17 cellular contexts compared by ENCODE assay signal in genomic region chr1:4590766-4591165, GRCh38.
DNase-seq lines count a peak whose midpoint lies in the region; ATAC-seq, FAIRE-seq and TF ChIP-seq lines count a peak whose summit lies in the region.
"Had no signal": no experiment of that assay in that cellular context is flagged by ENCODE, and none has a peak within 500 bp of the region (broad histone marks: within the 10 kb centered on the region; RNA-seq: fewer than 3 reads in every experiment).

No MANE protein-coding gene starts in this region.

- POLR2A ChIA-PET in K562 (lab: Yijun Ruan, JAX), result no interaction called here

- TF ChIP-seq POLR2A in K562 (conservative IDR thresholded peaks at IDR 0.05) (no peak), thyroid gland (IDR thresholded peaks at IDR 0.05) (no peak), suprapubic skin (IDR thresholded peaks at IDR 0.05) (no peak)

- no peaks in the 10 kb centered on the region for H3K4me1 ChIP-seq in K562 (replicated peaks in 1 of 2; ENCODE audit: control insufficient read depth in 2 of 2, insufficient read depth in 2 of 2, low read length in 2 of 2)
- H3K4me1 ChIP-seq in thyroid gland, result peaks cover 27 to 51% of the 10 kb centered on the region in 2 donors
- no peaks in the 10 kb centered on the region for H3K4me1 ChIP-seq in suprapubic skin
- H3K4me1 ChIP-seq: HAP-1 had no signal

- no peak overlapping the region for H3K4me2 ChIP-seq in K562 (ENCODE audit: insufficient read depth, low read length)
- H3K4me2 ChIP-seq: BLaER1 treated with 17β-estradiol and CSF1 and Interleukin-3, amounts not matched to agents 10 nM and 100 nM had no signal

- H3K9ac ChIP-seq in K562 (ENCODE audit: insufficient read depth in 1 of 2, low read depth in 2 of 2, low read length in 2 of 2), result no peak overlapping the region
- H3K9ac ChIP-seq: BLaER1 treated with 17β-estradiol and CSF1 and Interleukin-3, amounts not matched to agents 10 nM and 100 nM; GM23248 had no signal

- H3K27me3 ChIP-seq in K562 (ENCODE audit: control insufficient read depth in 2 of 2, insufficient read depth in 2 of 2, low read length in 2 of 2) (peaks cover 5 to 26% of the 10 kb centered on the region in 2 experiments), thyroid gland (no peaks in the 10 kb centered on the region), suprapubic skin (peaks cover 28% of the 10 kb centered on the region)

- no peaks in the 10 kb centered on the region for H3K9me3 ChIP-seq in K562 (replicated peaks; ENCODE audit: control insufficient read depth, insufficient read depth, low read depth, low read length)
- no peaks in the 10 kb centered on the region for H3K9me3 ChIP-seq in thyroid gland
- no peaks in the 10 kb centered on the region for H3K9me3 ChIP-seq in suprapubic skin
- H3K9me3 ChIP-seq: BLaER1 treated with 17β-estradiol and CSF1 and Interleukin-3, amounts not matched to agents 10 nM and 100 nM; HAP-1 had no signal

- in situ Hi-C loops in K562 (cut with MboI), result no loop called here

- H3K36me3 ChIP-seq in K562 (ENCODE audit: control insufficient read depth, insufficient read depth, low read length) (no peaks in the 10 kb centered on the region), thyroid gland (no peaks in the 10 kb centered on the region), suprapubic skin (no peaks in the 10 kb centered on the region)
- H3K36me3 ChIP-seq: BLaER1 treated with 17β-estradiol and CSF1 and Interleukin-3, amounts not matched to agents 10 nM and 100 nM; HAP-1 had no signal

- no peaks in the 10 kb centered on the region for H3K79me2 ChIP-seq in K562 (ENCODE audit: control insufficient read depth, insufficient read depth, low read length)

- no peak overlapping the region for H2AFZ ChIP-seq in K562 (ENCODE audit: low read depth, low read length)
- H2AFZ ChIP-seq: GM23248 had no signal

- no peak overlapping the region for H3K4me3 ChIP-seq in K562
- no peak overlapping the region for H3K4me3 ChIP-seq in thyroid gland (replicated peaks in 1 of 3)
- no peak overlapping the region for H3K4me3 ChIP-seq in suprapubic skin
- H3K4me3 ChIP-seq: BLaER1 treated with 17β-estradiol and CSF1 and Interleukin-3, amounts not matched to agents 10 nM and 100 nM; GM12878; GM23248; HAP-1 had no signal

- CTCF ChIA-PET in K562 (lab: Yijun Ruan, JAX; ENCODE audit: low intra/inter-chr PET ratio), result no interaction called here

- no peak for FAIRE-seq in K562 (lab: Jason Lieb, UNC)
- FAIRE-seq: GM12878, HepG2 had no signal

- no peaks in the 10 kb centered on the region for H3K9me1 ChIP-seq in K562 (ENCODE audit: control insufficient read depth, insufficient read depth, low read length)

- WGBS in K562 (ENCODE audit: insufficient coverage, low coverage, missing lambda C conversion rate), result 0% methylated on average over 4 of the region's 4 CpGs
- 13 to 20% methylated on average over 4 of the region's 4 CpGs for WGBS in thyroid gland, 2 donors
- WGBS in suprapubic skin, result 35% methylated on average over 4 of the region's 4 CpGs

- H3K27ac ChIP-seq in K562 (ENCODE audit: extremely low read depth, low read depth, low read length) (no peak overlapping the region), thyroid gland (peak overlapping the region in 2 of 3 donors; percentile 47 to 61), suprapubic skin (no peak overlapping the region)
- H3K27ac ChIP-seq: BLaER1 treated with 17β-estradiol and CSF1 and Interleukin-3, amounts not matched to agents 10 nM and 100 nM; GM23248 had no signal

- TF ChIP-seq EP300 in K562 (IDR thresholded peaks at IDR 0.05; ENCODE audit: low read length) (no peak), suprapubic skin (IDR thresholded peaks at IDR 0.05) (no peak)

- no peak for ATAC-seq in K562
- ATAC-seq: CD8-positive, alpha-beta T cell; GM12878; HepG2 had no signal

- intact Hi-C loops in K562 (cut with micrococcal nuclease), result no loop called here
- intact Hi-C loops in thyroid gland (cut with DNase I), result no loop called here

- BruUV-seq in K562 (replicated peaks; lab: Mats Ljungman, UMichigan), result no TSS peak

- TF ChIP-seq RAD21 in K562 (CRISPR knock-in tag; conservative IDR thresholded peaks at IDR 0.05 in 1 of 2, IDR thresholded peaks at IDR 0.05 in 1 of 2), result no peak

- no peaks in the 10 kb centered on the region for H4K20me1 ChIP-seq in K562 (replicated peaks; ENCODE audit: control insufficient read depth, insufficient read depth, low read length)
- H4K20me1 ChIP-seq: BLaER1 treated with 17β-estradiol and CSF1 and Interleukin-3, amounts not matched to agents 10 nM and 100 nM had no signal

- TF ChIP-seq CTCF in K562 (IDR thresholded peaks at IDR 0.05 in 2 of 3, conservative IDR thresholded peaks at IDR 0.05 in 1 of 3; ENCODE audit: insufficient read depth in 2 of 3, low read depth in 1 of 3, low read length in 3 of 3), result no peak
- TF ChIP-seq CTCF in thyroid gland (IDR thresholded peaks at IDR 0.05), result no peak
- no peak for TF ChIP-seq CTCF in suprapubic skin (IDR thresholded peaks at IDR 0.05)

- DNase-seq in EH (ENCODE audit: low read depth) (peak; percentile 0), K562 (ENCODE audit: extremely low read depth in 1 of 4, low spot score in 3 of 4) (no peak), kidney tubule cell (ENCODE audit: low spot score) (peak; percentile 11), thyroid gland (peak; percentile 80 to 85), suprapubic skin (ENCODE audit: low spot score in 2 of 2) (no peak), SK-N-DZ (ENCODE audit: low spot score) (no peak)
- no peak for DNase-seq in activated CD4-positive, alpha-beta T cell treated with anti-CD3 and anti-CD28 coated beads, Interleukin-2, amount 50 U/mL, for 48 hours
- DNase-seq: 8988T; Calu3; CD8-positive, alpha-beta T cell; DMS79 treated with DMSO at 0.1 percent for 48 hours; EL; GM23248 had no signal

TF ChIP-seq in K562, 482 proteins besides CTCF, POLR2A, EP300 and RAD21:
- peak; percentile 49; the same call in 1 of the 2 replicates for TF ChIP-seq NFIC (IDR thresholded peaks at IDR 0.05)
- TF ChIP-seq TCF15 (CRISPR knock-in tag; IDR thresholded peaks at IDR 0.05), result no peak

Comparison
In these comparisons a context has a peak if more than half of its experiments do, and no peak if none do; other contexts are left out.
1. DNase-seq: peak in EH (single experiment), kidney tubule cell (single experiment) and thyroid gland (2 of 2); none in K562 (0 of 4), suprapubic skin (0 of 2), activated CD4-positive, alpha-beta T cell treated with anti-CD3 and anti-CD28 coated beads, Interleukin-2, amount 50 U/mL, for 48 hours (0 of 2) and SK-N-DZ (single experiment).
2. H3K27ac ChIP-seq: peak in thyroid gland (2 of 3); none in K562 (single experiment) and suprapubic skin (single experiment).